ENCODE assay signal across 8 cellular contexts in genomic region chr3:12175844-12176453, GRCh38. TPM values are rescaled to one million over a fixed set of nuclear protein-coding genes. Genes with fewer than 3 reads are reported as not detected.
DNase-seq lines count a peak whose midpoint lies in the region; ATAC-seq, FAIRE-seq and TF ChIP-seq lines count a peak whose summit lies in the region.

No MANE protein-coding gene starts in this region.

- H3K9me3 Mint-ChIP-seq in naive thymus-derived CD4-positive, alpha-beta T cell, result peaks cover 3 to 22% (median 11%) of the 10 kb centered on the region in 11 donors

- TF ChIP-seq POLR2A in GM12892 (IDR thresholded peaks at IDR 0.05; ENCODE audit: low read depth, low read length) (no peak), esophagus muscularis mucosa (IDR thresholded peaks at IDR 0.05; ENCODE audit: low read depth) (no peak)

- no peak for FAIRE-seq in GM12892 (lab: Jason Lieb, UNC)

- peak; percentile 80 for ATAC-seq in HG03159 (IDR thresholded peaks at IDR 0.05; ENCODE audit: unreplicated experiment)
- ATAC-seq in naive thymus-derived CD4-positive, alpha-beta T cell, result peak; percentile 70

- H3K9me3 ChIP-seq in esophagus muscularis mucosa, result peaks cover 0 to 15% (median 10%) of the 10 kb centered on the region in 4 donors
- peaks cover 0 to 10% (median 0%) of the 10 kb centered on the region in 3 experiments for H3K9me3 ChIP-seq in naive thymus-derived CD4-positive, alpha-beta T cell (ENCODE audit: control insufficient read depth in 2 of 3, low read length in 3 of 3)

- no peaks in the 10 kb centered on the region for H3K27me3 ChIP-seq in esophagus muscularis mucosa
- H3K27me3 ChIP-seq in naive thymus-derived CD4-positive, alpha-beta T cell (ENCODE audit: control insufficient read depth in 2 of 2, insufficient read depth in 2 of 2, low read length in 2 of 2), result no peaks in the 10 kb centered on the region

- WGBS in esophagus muscularis mucosa, result 45% methylated on average over 3 of the region's 3 CpGs

- peaks cover 8 to 30% (median 23%) of the 10 kb centered on the region in 4 donors for H3K4me1 ChIP-seq in esophagus muscularis mucosa
- no peaks in the 10 kb centered on the region for H3K4me1 ChIP-seq in naive thymus-derived CD4-positive, alpha-beta T cell (ENCODE audit: control insufficient read depth in 2 of 2, insufficient read depth in 2 of 2, low read length in 2 of 2)

- intact Hi-C loops in esophagus muscularis mucosa (cut with DNase I), result loop anchor here (2.0 kb wide), 1 partner anchor 37 kb away; no protein-coding TSS in a partner anchor
- intact Hi-C loops in naive thymus-derived CD4-positive, alpha-beta T cell (cut with micrococcal nuclease), result loop anchor here in 1 of 2 donors (1.0 kb wide), 1 partner anchor 41 kb away; no protein-coding TSS in a partner anchor

- peaks cover 0 to 7% (median 4%) of the 10 kb centered on the region in 5 donors for H3K36me3 Mint-ChIP-seq in naive thymus-derived CD4-positive, alpha-beta T cell

- no peak overlapping the region for H3K27ac Mint-ChIP-seq in naive thymus-derived CD4-positive, alpha-beta T cell

- CTCF ChIA-PET in naive thymus-derived CD4-positive, alpha-beta T cell (lab: Charles Lee), result interaction anchor here (0.6 kb wide), 1 partner anchor 11 kb away, joined by 7 read pairs; no protein-coding TSS in a partner anchor

- no peak overlapping the region for H3K4me3 Mint-ChIP-seq in naive thymus-derived CD4-positive, alpha-beta T cell

- TF ChIP-seq CTCF in esophagus muscularis mucosa (IDR thresholded peaks at IDR 0.05), result peak; percentile 71 to 79 (median 76)

- no peak overlapping the region for H3K4me3 ChIP-seq in esophagus muscularis mucosa
- H3K4me3 ChIP-seq in naive thymus-derived CD4-positive, alpha-beta T cell (ENCODE audit: low read length), result no peak overlapping the region

- DNase-seq in AG08395 (ENCODE audit: low spot score) (peak; percentile 60), GM12892 (ENCODE audit: insufficient read length) (peak; percentile 29), SKM-1 (lab: John Stamatoyannopoulos, UW; ENCODE audit: unreplicated experiment) (peak; percentile 40), esophagus muscularis mucosa (ENCODE audit: extremely low spot score) (no peak), NCI-H2171 treated with DMSO at 0.1 percent for 48 hours (lab: John Stamatoyannopoulos, UW) (no peak), DMS79 treated with DMSO at 0.1 percent for 48 hours (lab: John Stamatoyannopoulos, UW) (no peak)
- peak in 2 of 9 donors; percentile 7 to 46 for DNase-seq in naive thymus-derived CD4-positive, alpha-beta T cell

- no peaks in the 10 kb centered on the region for H3K36me3 ChIP-seq in esophagus muscularis mucosa
- H3K36me3 ChIP-seq in naive thymus-derived CD4-positive, alpha-beta T cell (ENCODE audit: control insufficient read depth in 2 of 3, insufficient read depth in 3 of 3, low read length in 3 of 3), result no peaks in the 10 kb centered on the region

- H3K27me3 Mint-ChIP-seq in naive thymus-derived CD4-positive, alpha-beta T cell, result no peaks in the 10 kb centered on the region

- H3K27ac ChIP-seq in esophagus muscularis mucosa (replicated peaks in 1 of 4), result no peak overlapping the region
- no peak overlapping the region for H3K27ac ChIP-seq in naive thymus-derived CD4-positive, alpha-beta T cell (ENCODE audit: low read depth, low read length)

- POLR2A ChIA-PET in naive thymus-derived CD4-positive, alpha-beta T cell (lab: Charles Lee), result no interaction called here

- no peak for TF ChIP-seq EP300 in esophagus muscularis mucosa (IDR thresholded peaks at IDR 0.05)

- H3K4me1 Mint-ChIP-seq in naive thymus-derived CD4-positive, alpha-beta T cell, result peaks cover 0 to 9% (median 0%) of the 10 kb centered on the region in 7 donors

RNA-seq across cellular contexts. Expression of gene TIMP4, which starts 17.2 kb away (rescaled TPM):
- not detected for polyA plus RNA-seq in GM12892 (2012; ENCODE audit: missing spikeins)
- total RNA-seq in esophagus muscularis mucosa, result 10 to 100 TPM; 24.1 to 48.0 (median 30.5) TPM
- not detected for total RNA-seq in naive thymus-derived CD4-positive, alpha-beta T cell
- polyA plus RNA-seq in naive thymus-derived CD4-positive, alpha-beta T cell, result under 1 TPM in 1 of 2 donors, not detected in 1; 0.53 TPM

Comparison
In these comparisons a context has a peak if more than half of its experiments do, and no peak if none do; other contexts are left out.
1. DNase-seq: peak in AG08395 (single experiment), GM12892 (single experiment) and SKM-1 (single experiment); none in esophagus muscularis mucosa (single experiment), NCI-H2171 treated with DMSO at 0.1 percent for 48 hours (single experiment) and DMS79 treated with DMSO at 0.1 percent for 48 hours (single experiment).
2. RNA of gene TIMP4, which starts 17.2 kb away (total RNA-seq): 24.1 to 48.0 TPM in esophagus muscularis mucosa; not detected in naive thymus-derived CD4-positive, alpha-beta T cell; every median in the first group is over 10 times any median in the second.